ENCODE assay signal across 8 cellular contexts in the genomic region with DNA sequence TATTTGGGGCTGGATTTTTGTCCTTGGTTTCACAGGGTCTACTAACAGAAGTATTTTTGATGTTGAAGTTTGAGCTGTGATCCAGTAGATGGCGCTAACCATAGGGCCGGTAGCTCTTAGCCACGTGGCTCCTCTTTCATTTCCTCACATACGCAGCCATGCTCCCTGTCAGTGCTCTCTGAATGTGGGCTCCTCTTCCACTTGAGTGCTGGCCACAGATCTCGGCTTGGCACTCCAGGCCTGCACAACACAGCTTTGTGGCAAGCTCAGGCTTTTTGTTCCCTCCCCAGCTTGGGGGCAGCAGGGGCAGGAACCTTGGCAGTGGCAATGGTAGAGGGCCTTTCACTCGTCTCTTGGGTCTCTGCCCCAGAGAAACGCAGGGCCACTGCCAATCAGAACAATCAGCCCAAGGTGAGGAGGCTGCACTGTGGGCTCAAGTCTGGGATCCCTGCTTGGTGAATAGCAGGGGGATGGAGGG. TPM values are rescaled to one million over a fixed set of nuclear protein-coding genes. Genes with fewer than 3 reads are reported as not detected.
A peak's percentile ranks its signal among the peaks of the same experiment; 100 is the strongest.
DNase-seq lines count a peak whose midpoint lies in the region; ATAC-seq and TF ChIP-seq lines count a peak whose summit lies in the region.

No MANE protein-coding gene starts in this region.

- H3K4me1 Mint-ChIP-seq in CD4-positive, CD25-positive, alpha-beta regulatory T cell, result no peaks in the 10 kb centered on the region

- no peaks in the 10 kb centered on the region for H3K4me1 ChIP-seq in CD4-positive, CD25-positive, alpha-beta regulatory T cell (ENCODE audit: control insufficient read depth, insufficient read depth, low read length, poor library complexity, severe bottlenecking)

- H3K27me3 ChIP-seq in CD4-positive, CD25-positive, alpha-beta regulatory T cell (ENCODE audit: control insufficient read depth, insufficient read depth, low read length), result no peaks in the 10 kb centered on the region

- no peaks in the 10 kb centered on the region for H3K36me3 Mint-ChIP-seq in CD4-positive, CD25-positive, alpha-beta regulatory T cell

- TF ChIP-seq CTCF in GM12873 (IDR thresholded peaks at IDR 0.05; ENCODE audit: insufficient read depth, low read depth, low read length, missing control alignments), result peak; percentile 82

- intact Hi-C loops in left colon (cut with DNase I, micrococcal nuclease), result loop anchor here in 1 of 2 donors (5.0 kb wide), 1 partner anchor 116 kb away; no protein-coding TSS in a partner anchor

- H3K4me3 ChIP-seq in CD4-positive, CD25-positive, alpha-beta regulatory T cell (ENCODE audit: low read depth, low read length), result no peak overlapping the region

- H3K27me3 Mint-ChIP-seq in CD4-positive, CD25-positive, alpha-beta regulatory T cell, result peaks cover 26% of the 10 kb centered on the region

- no peak overlapping the region for H3K27ac ChIP-seq in CD4-positive, CD25-positive, alpha-beta regulatory T cell (ENCODE audit: insufficient read depth, low read length, poor library complexity, severe bottlenecking)

- H3K9me3 Mint-ChIP-seq in CD4-positive, CD25-positive, alpha-beta regulatory T cell, result peaks cover 0 to 4% (median 0%) of the 10 kb centered on the region in 7 donors

- no peaks in the 10 kb centered on the region for H3K9me3 ChIP-seq in CD4-positive, CD25-positive, alpha-beta regulatory T cell (ENCODE audit: control insufficient read depth in 2 of 2, low read length in 2 of 2)

- H3K27ac Mint-ChIP-seq in CD4-positive, CD25-positive, alpha-beta regulatory T cell, result no peak overlapping the region

- peak in 1 of 2 donors; percentile 53 for ATAC-seq in CD4-positive, CD25-positive, alpha-beta regulatory T cell (ENCODE audit: low read depth in 2 of 2)
- ATAC-seq in HG03025 (IDR thresholded peaks at IDR 0.05; ENCODE audit: low FRiP score, unreplicated experiment) (peak; percentile 74), left colon (peak; percentile 59)

- peak in 2 of 3 donors; percentile 17 to 66 for DNase-seq in CD4-positive, CD25-positive, alpha-beta regulatory T cell
- DNase-seq in NCI-H748 treated with DMSO at 0.1 percent for 48 hours (lab: John Stamatoyannopoulos, UW), result peak; percentile 1
- DNase-seq in astrocyte of the hippocampus (ENCODE audit: low read depth, low spot score), result peak; percentile 50
- DNase-seq in left colon, result no peak
- no peak for DNase-seq in NCI-H2107 treated with DMSO at 0.1 percent for 48 hours (lab: John Stamatoyannopoulos, UW; ENCODE audit: unreplicated experiment)
- DNase-seq in NCI-H2081 treated with DMSO at 0.1 percent for 48 hours (lab: John Stamatoyannopoulos, UW), result no peak

- no peaks in the 10 kb centered on the region for H3K36me3 ChIP-seq in CD4-positive, CD25-positive, alpha-beta regulatory T cell (ENCODE audit: control insufficient read depth, insufficient read depth, low read length)

- H3K4me3 Mint-ChIP-seq in CD4-positive, CD25-positive, alpha-beta regulatory T cell, result no peak overlapping the region

RNA-seq across cellular contexts. Expression of gene DNAAF4, which starts 18.6 kb away (rescaled TPM):
- total RNA-seq in CD4-positive, CD25-positive, alpha-beta regulatory T cell, result 1.2 TPM
- 1 to 10 TPM in 3 of 4 donors, under 1 TPM in 1; 0.80 to 1.6 (median 1.1) TPM for polyA plus RNA-seq in CD4-positive, CD25-positive, alpha-beta regulatory T cell
- under 1 TPM in 1 of 2 donors, not detected in 1; 0.17 TPM for total RNA-seq in left colon

Comparison
In these comparisons a context has a peak if more than half of its experiments do, and no peak if none do; other contexts are left out.
1. DNase-seq: peak in CD4-positive, CD25-positive, alpha-beta regulatory T cell (2 of 3), NCI-H748 treated with DMSO at 0.1 percent for 48 hours (single experiment) and astrocyte of the hippocampus (single experiment); none in left colon (0 of 2), NCI-H2107 treated with DMSO at 0.1 percent for 48 hours (single experiment) and NCI-H2081 treated with DMSO at 0.1 percent for 48 hours (single experiment).